ENCODE assay signal across 20 cellular contexts in genomic region chr15:38890194-38890593, GRCh38.
"Had no signal": no experiment of that assay in that cellular context is flagged by ENCODE, and none has a peak within 500 bp of the region (broad histone marks: within the 10 kb centered on the region; RNA-seq: fewer than 3 reads in every experiment).

No MANE protein-coding gene starts in this region.

- H3K9ac ChIP-seq: SK-N-SH had no signal

- H3K27ac ChIP-seq: RWPE1 had no signal

- H3K4me2 ChIP-seq: SK-N-SH had no signal

- H3K4me3 ChIP-seq: MG63 had no signal

- H3K36me3 ChIP-seq: MG63 had no signal

- DNase-seq: Karpas-422, KG1, MG63, NCI-H1092, NCI-H1105 treated with DMSO at 0.1 percent for 48 hours, NCI-H1436, NCI-H187, NCI-H2029, NCI-H2081 treated with DMSO at 0.1 percent for 48 hours, NCI-H2171, NCI-H226, NCI-H446, NCI-H510A, NCI-H524 treated with DMSO at 0.1 percent for 48 hours, NCI-H69, NCI-H774, SHP77, SK-N-SH, SW 1271 had no signal

- H3K9me3 ChIP-seq: SK-N-SH had no signal

- H3K27me3 ChIP-seq: MG63 had no signal
